ENCODE assay signal across 16 cellular contexts in genomic region chr11:65266210-65266609, GRCh38. TPM values are rescaled to one million over a fixed set of nuclear protein-coding genes. Genes with fewer than 3 reads are reported as not detected.
DNase-seq lines count a peak whose midpoint lies in the region; ATAC-seq and TF ChIP-seq lines count a peak whose summit lies in the region.
"Had no signal": no experiment of that assay in that cellular context is flagged by ENCODE, and none has a peak within 500 bp of the region (broad histone marks: within the 10 kb centered on the region; RNA-seq: fewer than 3 reads in every experiment).

No MANE protein-coding gene starts in this region.

- H3K36me3 Mint-ChIP-seq in activated T-cell treated with anti-CD3 and anti-CD28 coated beads, Interleukin-2, amount 50 U/mL, for 24 hours (ENCODE audit: low read depth), result peaks cover 90% of the 10 kb centered on the region
- H3K36me3 Mint-ChIP-seq in activated T-cell treated with anti-CD3 and anti-CD28 coated beads, Interleukin-2, amount 50 U/mL, for 4 hours (ENCODE audit: insufficient read depth), result peaks cover 22% of the 10 kb centered on the region
- H3K36me3 Mint-ChIP-seq in neural crest cell (ENCODE audit: low read depth), result peaks cover 13% of the 10 kb centered on the region

- H3K27me3 Mint-ChIP-seq in activated T-cell treated with anti-CD3 and anti-CD28 coated beads, Interleukin-2, amount 50 U/mL, for 24 hours, result no peaks in the 10 kb centered on the region
- peaks cover 2% of the 10 kb centered on the region for H3K27me3 Mint-ChIP-seq in activated T-cell treated with anti-CD3 and anti-CD28 coated beads, Interleukin-2, amount 50 U/mL, for 4 hours (ENCODE audit: low read depth)
- H3K27me3 Mint-ChIP-seq in neural crest cell (ENCODE audit: low read depth), result no peaks in the 10 kb centered on the region
- H3K27me3 Mint-ChIP-seq: T-cell had no signal

- in situ Hi-C loops in astrocyte of the cerebellum (cut with HindIII; ENCODE audit: low sequenced_read_pairs), result no loop called here

- peaks cover 4 to 17% (median 6%) of the 10 kb centered on the region in 3 donors for H3K4me1 ChIP-seq in gastroesophageal sphincter

- no peak for TF ChIP-seq EP300 in gastroesophageal sphincter (IDR thresholded peaks at IDR 0.05)

- peaks cover 0 to 58% of the 10 kb centered on the region in 2 donors for H3K36me3 ChIP-seq in gastroesophageal sphincter

- TF ChIP-seq CTCF in LNCAP (IDR thresholded peaks at IDR 0.05) (peak; percentile 43; the same call in 1 of the 2 replicates), astrocyte of the cerebellum (IDR thresholded peaks at IDR 0.05; ENCODE audit: low read depth, low read length, missing control alignments) (peak; percentile 77), neural crest cell (conservative IDR thresholded peaks at IDR 0.05) (no peak), gastroesophageal sphincter (IDR thresholded peaks at IDR 0.05) (no peak)

- no peak for DNase-seq in activated T-cell treated with anti-CD3 and anti-CD28 coated beads, Interleukin-2, amount 50 U/mL, for 24 hours
- DNase-seq in activated T-cell treated with anti-CD3 and anti-CD28 coated beads, Interleukin-2, amount 50 U/mL, for 4 hours, result no peak
- no peak for DNase-seq in astrocyte of the cerebellum (ENCODE audit: low read depth)
- no peak for DNase-seq in neural crest cell (ENCODE audit: low read depth, low spot score)
- DNase-seq: activated CD4-positive, alpha-beta T cell treated with anti-CD3 and anti-CD28 coated beads, Interleukin-2, amount 50 U/mL, for 4 hours; activated naive CD4-positive, alpha-beta T cell; cerebellar nuclear complex; GOT3; psoas muscle; stimulated activated CD4-positive, alpha-beta T cell treated with anti-CD3 and anti-CD28 coated beads, Interleukin-1b, Interleukin-23, amount 100 ng/mL, for 48 hours had no signal

- H3K27ac Mint-ChIP-seq in activated T-cell treated with anti-CD3 and anti-CD28 coated beads, Interleukin-2, amount 50 U/mL, for 24 hours, result peak overlapping the region; percentile 44
- H3K27ac Mint-ChIP-seq in neural crest cell (ENCODE audit: unreplicated experiment), result no peak overlapping the region

- no peaks in the 10 kb centered on the region for H3K9me3 ChIP-seq in gastroesophageal sphincter
- H3K9me3 ChIP-seq: psoas muscle had no signal

- no peak overlapping the region for H3K4me3 Mint-ChIP-seq in activated T-cell treated with anti-CD3 and anti-CD28 coated beads, Interleukin-2, amount 50 U/mL, for 24 hours
- H3K4me3 Mint-ChIP-seq in activated T-cell treated with anti-CD3 and anti-CD28 coated beads, Interleukin-2, amount 50 U/mL, for 4 hours, result no peak overlapping the region
- H3K4me3 Mint-ChIP-seq in neural crest cell, result peak overlapping the region; percentile 70
- H3K4me3 Mint-ChIP-seq: T-cell had no signal

- no peaks in the 10 kb centered on the region for H3K27me3 ChIP-seq in gastroesophageal sphincter

- WGBS in gastroesophageal sphincter (ENCODE audit: low coverage in 1 of 2), 2 donors, result 84% methylated on average over 2 of the region's 2 CpGs; no CpG with 5 or more reads in 1 of the 2 donors

- no peak for TF ChIP-seq POLR2A in gastroesophageal sphincter (IDR thresholded peaks at IDR 0.05)

- no peaks in the 10 kb centered on the region for H3K9me3 Mint-ChIP-seq in activated T-cell treated with anti-CD3 and anti-CD28 coated beads, Interleukin-2, amount 50 U/mL, for 24 hours
- H3K9me3 Mint-ChIP-seq in activated T-cell treated with anti-CD3 and anti-CD28 coated beads, Interleukin-2, amount 50 U/mL, for 4 hours, result no peaks in the 10 kb centered on the region
- no peaks in the 10 kb centered on the region for H3K9me3 Mint-ChIP-seq in neural crest cell
- H3K9me3 Mint-ChIP-seq: T-cell had no signal

- no peak overlapping the region for H3K27ac ChIP-seq in gastroesophageal sphincter
- H3K27ac ChIP-seq: psoas muscle had no signal

- no peak overlapping the region for H3K4me3 ChIP-seq in astrocyte of the cerebellum (ENCODE audit: low read depth, low read length)
- H3K4me3 ChIP-seq in gastroesophageal sphincter, result no peak overlapping the region
- H3K4me3 ChIP-seq: psoas muscle had no signal

- H3K4me1 Mint-ChIP-seq in activated T-cell treated with anti-CD3 and anti-CD28 coated beads, Interleukin-2, amount 50 U/mL, for 24 hours (ENCODE audit: low read depth), result peaks cover 33% of the 10 kb centered on the region
- peaks cover 22% of the 10 kb centered on the region for H3K4me1 Mint-ChIP-seq in activated T-cell treated with anti-CD3 and anti-CD28 coated beads, Interleukin-2, amount 50 U/mL, for 4 hours (ENCODE audit: low read depth)
- H3K4me1 Mint-ChIP-seq in neural crest cell, result peaks cover 35% of the 10 kb centered on the region

- ATAC-seq in activated T-cell treated with anti-CD3 and anti-CD28 coated beads, Interleukin-2, amount 50 U/mL, for 4 hours, result no peak
- ATAC-seq in gastroesophageal sphincter (no peak), GM21423 (IDR thresholded peaks at IDR 0.05; ENCODE audit: unreplicated experiment) (no peak), HG02885 (IDR thresholded peaks at IDR 0.05; ENCODE audit: poor library complexity, unreplicated experiment) (no peak)
- ATAC-seq: Panc1, psoas muscle, T-cell had no signal

RNA-seq across cellular contexts. Expression of gene POLA2, which starts 4.4 kb away (rescaled TPM):
- total RNA-seq in activated T-cell treated with anti-CD3 and anti-CD28 coated beads, Interleukin-2, amount 50 U/mL, for 4 hours, result 10 to 100 TPM; 49.2 to 64.7 (median 57.6) TPM
- total RNA-seq in neural crest cell (63.7 and 66.9 TPM in 2 replicates), gastroesophageal sphincter (10 to 100 TPM in 2 of 4 donors, 1 to 10 TPM in 2; 7.7 to 18.5 (median 13.2) TPM)

RNA-seq across cellular contexts. Expression of gene CDC42EP2, which starts 48.5 kb away (rescaled TPM):
- 1 to 10 TPM; 1.3 to 1.9 (median 1.6) TPM for total RNA-seq in activated T-cell treated with anti-CD3 and anti-CD28 coated beads, Interleukin-2, amount 50 U/mL, for 4 hours
- total RNA-seq in neural crest cell (2.3 and 4.0 TPM in 2 replicates), gastroesophageal sphincter (10 to 100 TPM; 26.3 to 63.4 (median 42.8) TPM)

Comparison
In these comparisons a context has a peak if more than half of its experiments do, and no peak if none do; other contexts are left out.
1. CTCF ChIP-seq: peak in LNCAP (single experiment) and astrocyte of the cerebellum (single experiment); none in neural crest cell (single experiment) and gastroesophageal sphincter (0 of 4).